In genomic region chr5:172162348-172162747, GRCh38 we compare ENCODE assay signal across 13 cellular contexts. TPM values are rescaled to one million over a fixed set of nuclear protein-coding genes. Genes with fewer than 3 reads are reported as not detected.
DNase-seq lines count a peak whose midpoint lies in the region; ATAC-seq lines count a peak whose summit lies in the region.
"Had no signal": no experiment of that assay in that cellular context is flagged by ENCODE, and none has a peak within 500 bp of the region (broad histone marks: within the 10 kb centered on the region; RNA-seq: fewer than 3 reads in every experiment).

No MANE protein-coding gene starts in this region.

- peak overlapping the region; percentile 51 for H3K27ac Mint-ChIP-seq in activated CD4-positive, alpha-beta T cell treated with anti-CD3 and anti-CD28 coated beads for 36 hours
- peak overlapping the region in 2 of 3 donors; percentile 32 to 96 for H3K27ac Mint-ChIP-seq in IgD-negative memory B cell
- H3K27ac Mint-ChIP-seq in central memory CD8-positive, alpha-beta T cell (ENCODE audit: low read depth): peak overlapping the region; percentile 75
- H3K27ac Mint-ChIP-seq in natural killer cell treated with Interleukin-12 subunit alpha and Interleukin-12 subunit beta and Interleukin-15 and Interleukin-18, amount 100 ng/mL, for 72 hours: peak overlapping the region; percentile 55 to 73

- intact Hi-C loops in activated CD4-positive, alpha-beta T cell treated with anti-CD3 and anti-CD28 coated beads for 36 hours (cut with DNase I, micrococcal nuclease): no loop called here

- DNase-seq in activated CD4-positive, alpha-beta T cell treated with anti-CD3 and anti-CD28 coated beads for 36 hours: no peak
- no peak for DNase-seq in activated CD4-positive, alpha-beta T cell treated with anti-CD3 and anti-CD28 coated beads, Interleukin-2, amount 50 U/mL, for 4 hours
- no peak for DNase-seq in central memory CD8-positive, alpha-beta T cell (ENCODE audit: low spot score in 2 of 2)
- no peak for DNase-seq in natural killer cell treated with Interleukin-12 subunit alpha and Interleukin-12 subunit beta and Interleukin-15 and Interleukin-18, amount 100 ng/mL, for 72 hours (ENCODE audit: low spot score)
- DNase-seq in activated CD4-positive, CD25-positive, alpha-beta regulatory T cell (lab: John Stamatoyannopoulos, UW): no peak
- no peak for DNase-seq in stimulated activated CD4-positive, alpha-beta T cell treated with anti-CD3 and anti-CD28 coated beads, Interleukin-4, amount 100 ng/mL, for 1 hour
- DNase-seq in activated gamma-delta T cell treated with Interleukin-2 at 50 U/mL for 16 hours: no peak
- DNase-seq: activated T-cell treated with anti-CD3 and anti-CD28 coated beads, Interleukin-2, amount 50 U/mL, for 4 hours; NCI-H69; nephron progenitor cell; stimulated activated naive CD8-positive, alpha-beta T cell treated with anti-CD3 and anti-CD28 coated beads, Interleukin-15, amount 100 ng/mL, for 72 hours had no signal

- POLR2A ChIA-PET in activated CD4-positive, alpha-beta T cell treated with anti-CD3 and anti-CD28 coated beads for 36 hours (lab: Charles Lee): interaction anchor here (1.0 to 1.1 kb wide), 2 partner anchors 47 to 50 kb away, joined by 3 read pairs; no protein-coding TSS in a partner anchor

- peaks cover 65% of the 10 kb centered on the region for H3K4me1 Mint-ChIP-seq in activated CD4-positive, alpha-beta T cell treated with anti-CD3 and anti-CD28 coated beads for 36 hours
- H3K4me1 Mint-ChIP-seq in IgD-negative memory B cell: peaks cover 32 to 44% (median 37%) of the 10 kb centered on the region in 3 donors
- H3K4me1 Mint-ChIP-seq in central memory CD8-positive, alpha-beta T cell: peaks cover 79% of the 10 kb centered on the region
- H3K4me1 Mint-ChIP-seq in natural killer cell treated with Interleukin-12 subunit alpha and Interleukin-12 subunit beta and Interleukin-15 and Interleukin-18, amount 100 ng/mL, for 72 hours (ENCODE audit: low read depth in 2 of 2): peaks cover 54% of the 10 kb centered on the region in 2 donors

- no peak overlapping the region for H3K4me3 Mint-ChIP-seq in activated CD4-positive, alpha-beta T cell treated with anti-CD3 and anti-CD28 coated beads for 36 hours
- peak overlapping the region in 1 of 4 donors; percentile 78 for H3K4me3 Mint-ChIP-seq in IgD-negative memory B cell
- peak overlapping the region; percentile 12 for H3K4me3 Mint-ChIP-seq in central memory CD8-positive, alpha-beta T cell
- H3K4me3 Mint-ChIP-seq in natural killer cell treated with Interleukin-12 subunit alpha and Interleukin-12 subunit beta and Interleukin-15 and Interleukin-18, amount 100 ng/mL, for 72 hours: no peak overlapping the region
- H3K4me3 Mint-ChIP-seq: activated T-cell treated with anti-CD3 and anti-CD28 coated beads, Interleukin-2, amount 50 U/mL, for 4 hours; nephron progenitor cell; stimulated activated naive CD8-positive, alpha-beta T cell treated with anti-CD3 and anti-CD28 coated beads, Interleukin-15, amount 100 ng/mL, for 72 hours had no signal

- ATAC-seq in activated CD4-positive, alpha-beta T cell treated with anti-CD3 and anti-CD28 coated beads for 36 hours: no peak
- no peak for ATAC-seq in central memory CD8-positive, alpha-beta T cell (replicated peaks; ENCODE audit: extremely low read depth, poor library complexity, severe bottlenecking)
- no peak for ATAC-seq in natural killer cell treated with Interleukin-12 subunit alpha and Interleukin-12 subunit beta and Interleukin-15 and Interleukin-18, amount 100 ng/mL, for 72 hours
- ATAC-seq: activated T-cell treated with anti-CD3 and anti-CD28 coated beads, Interleukin-2, amount 50 U/mL, for 4 hours; stimulated activated naive CD8-positive, alpha-beta T cell treated with anti-CD3 and anti-CD28 coated beads, Interleukin-15, amount 100 ng/mL, for 72 hours had no signal

- no peaks in the 10 kb centered on the region for H3K27me3 Mint-ChIP-seq in activated CD4-positive, alpha-beta T cell treated with anti-CD3 and anti-CD28 coated beads for 36 hours
- H3K27me3 Mint-ChIP-seq in IgD-negative memory B cell: no peaks in the 10 kb centered on the region
- no peaks in the 10 kb centered on the region for H3K27me3 Mint-ChIP-seq in central memory CD8-positive, alpha-beta T cell
- no peaks in the 10 kb centered on the region for H3K27me3 Mint-ChIP-seq in natural killer cell treated with Interleukin-12 subunit alpha and Interleukin-12 subunit beta and Interleukin-15 and Interleukin-18, amount 100 ng/mL, for 72 hours
- H3K27me3 Mint-ChIP-seq: stimulated activated naive CD8-positive, alpha-beta T cell treated with anti-CD3 and anti-CD28 coated beads, Interleukin-15, amount 100 ng/mL, for 72 hours had no signal

- no peaks in the 10 kb centered on the region for H3K9me3 Mint-ChIP-seq in activated CD4-positive, alpha-beta T cell treated with anti-CD3 and anti-CD28 coated beads for 36 hours (ENCODE audit: low read depth)
- no peaks in the 10 kb centered on the region for H3K9me3 Mint-ChIP-seq in IgD-negative memory B cell
- H3K9me3 Mint-ChIP-seq in central memory CD8-positive, alpha-beta T cell: no peaks in the 10 kb centered on the region
- H3K9me3 Mint-ChIP-seq in natural killer cell treated with Interleukin-12 subunit alpha and Interleukin-12 subunit beta and Interleukin-15 and Interleukin-18, amount 100 ng/mL, for 72 hours: no peaks in the 10 kb centered on the region
- H3K9me3 Mint-ChIP-seq: activated T-cell treated with anti-CD3 and anti-CD28 coated beads, Interleukin-2, amount 50 U/mL, for 4 hours; nephron progenitor cell; stimulated activated naive CD8-positive, alpha-beta T cell treated with anti-CD3 and anti-CD28 coated beads, Interleukin-15, amount 100 ng/mL, for 72 hours had no signal

- CTCF ChIA-PET in activated CD4-positive, alpha-beta T cell treated with anti-CD3 and anti-CD28 coated beads for 36 hours (lab: Charles Lee): interaction anchor here (1.0 to 2.4 kb wide), 5 partner anchors 10 to 26 kb away, joined by 3 to 12 read pairs (median 5); partner anchors contain the start of gene STK10

- peaks cover 24% of the 10 kb centered on the region for H3K36me3 Mint-ChIP-seq in activated CD4-positive, alpha-beta T cell treated with anti-CD3 and anti-CD28 coated beads for 36 hours (ENCODE audit: low read depth)
- no peaks in the 10 kb centered on the region for H3K36me3 Mint-ChIP-seq in IgD-negative memory B cell
- peaks cover 33% of the 10 kb centered on the region for H3K36me3 Mint-ChIP-seq in central memory CD8-positive, alpha-beta T cell (ENCODE audit: insufficient read depth)
- peaks cover 7% of the 10 kb centered on the region for H3K36me3 Mint-ChIP-seq in natural killer cell treated with Interleukin-12 subunit alpha and Interleukin-12 subunit beta and Interleukin-15 and Interleukin-18, amount 100 ng/mL, for 72 hours

RNA-seq across cellular contexts. Expression of gene STK10, which starts 25.7 kb away (rescaled TPM):
- 100 to 1,000 TPM in 1 of 2 experiments, 10 to 100 TPM in 1; 83.1 to 144 TPM for total RNA-seq in activated CD4-positive, alpha-beta T cell treated with anti-CD3 and anti-CD28 coated beads for 36 hours
- polyA plus RNA-seq in IgD-negative memory B cell: 87.9 TPM
- 100 to 1,000 TPM; 199 to 218 TPM for total RNA-seq in natural killer cell treated with Interleukin-12 subunit alpha and Interleukin-12 subunit beta and Interleukin-15 and Interleukin-18, amount 100 ng/mL, for 72 hours

RNA-seq across cellular contexts. Expression of gene EFCAB9, which starts 31.6 kb away (rescaled TPM):
- not detected for total RNA-seq in activated CD4-positive, alpha-beta T cell treated with anti-CD3 and anti-CD28 coated beads for 36 hours
- polyA plus RNA-seq in IgD-negative memory B cell: not detected
- total RNA-seq in natural killer cell treated with Interleukin-12 subunit alpha and Interleukin-12 subunit beta and Interleukin-15 and Interleukin-18, amount 100 ng/mL, for 72 hours: not detected
- total RNA-seq: activated T-cell treated with anti-CD3 and anti-CD28 coated beads, Interleukin-2, amount 50 U/mL, for 4 hours; T-helper 1 cell treated with Interleukin-12 subunit alpha and Interleukin-12 subunit beta and Interleukin-4 antibody, amounts not matched to agents 30 ng/mL and 1 ng/mL, for 36 hours had no signal
